Comparison of ENCODE assay signal across 15 cellular contexts in the genomic region with DNA sequence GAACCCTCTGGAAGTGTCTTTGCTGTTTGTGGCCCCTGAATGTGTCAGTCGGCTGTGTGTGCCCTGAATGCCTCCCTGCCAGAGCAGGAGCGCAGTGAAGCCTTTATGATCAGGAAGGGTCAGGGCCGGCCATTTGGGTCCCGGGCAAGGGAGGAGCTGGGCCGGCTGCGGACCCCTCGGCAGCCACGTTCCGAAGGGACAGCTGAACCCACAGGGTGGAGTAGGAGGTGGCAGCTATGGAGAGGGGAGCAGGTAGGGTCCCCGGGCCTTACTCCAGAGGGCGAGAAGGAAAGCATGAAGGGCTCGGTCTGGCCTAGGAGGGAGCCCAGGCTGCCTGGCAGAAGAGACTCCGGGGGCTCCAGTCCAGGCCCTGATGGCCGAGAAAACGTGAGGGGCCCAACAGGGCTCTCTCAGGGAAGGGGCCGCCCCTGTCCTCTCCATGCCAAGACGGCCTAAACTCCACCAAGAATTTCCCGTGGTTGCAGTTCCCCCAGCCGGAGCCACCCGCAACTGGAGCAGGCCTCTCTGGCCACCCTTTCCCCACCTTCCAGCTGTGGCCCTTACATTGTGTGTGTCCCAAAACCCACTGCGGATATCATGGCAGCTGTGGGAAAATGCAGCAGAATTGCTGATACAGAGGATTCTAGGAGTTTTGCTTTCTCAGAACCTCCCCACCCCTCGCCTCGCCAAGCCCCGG.
DNase-seq lines count a peak whose midpoint lies in the region; ATAC-seq and TF ChIP-seq lines count a peak whose summit lies in the region.
"Had no signal": no experiment of that assay in that cellular context is flagged by ENCODE, and none has a peak within 500 bp of the region (broad histone marks: within the 10 kb centered on the region; RNA-seq: fewer than 3 reads in every experiment).

No MANE protein-coding gene starts in this region.

- H3K27me3 Mint-ChIP-seq in CD4-positive, alpha-beta T cell: no peaks in the 10 kb centered on the region
- H3K27me3 Mint-ChIP-seq: brain; dendritic cell treated with granulocyte-macrophage colony-stimulating factor and Interleukin-4, amounts not matched to agents 40 ng/mL and 50 ng/mL, for 4 days had no signal

- H3K4me1 Mint-ChIP-seq in CD4-positive, alpha-beta T cell (ENCODE audit: low read depth): no peaks in the 10 kb centered on the region

- H3K9me3 Mint-ChIP-seq in CD4-positive, alpha-beta T cell: no peaks in the 10 kb centered on the region
- H3K9me3 Mint-ChIP-seq: activated naive CD4-positive, alpha-beta T cell treated with anti-CD3 and anti-CD28 coated beads for 36 hours; dendritic cell treated with granulocyte-macrophage colony-stimulating factor and Interleukin-4, amounts not matched to agents 40 ng/mL and 50 ng/mL, for 4 days; nephron had no signal

- no peaks in the 10 kb centered on the region for H3K79me2 ChIP-seq in Loucy (ENCODE audit: insufficient read depth, low read length)

- H3K36me3 Mint-ChIP-seq in CD4-positive, alpha-beta T cell (ENCODE audit: low read depth): no peaks in the 10 kb centered on the region
- H3K36me3 Mint-ChIP-seq: brain had no signal

- no peaks in the 10 kb centered on the region for H4K20me1 ChIP-seq in Loucy (ENCODE audit: insufficient read depth, low read length, poor library complexity, severe bottlenecking)

- H3K9me2 ChIP-seq in Loucy (replicated peaks; ENCODE audit: low read depth, low read length): no peaks in the 10 kb centered on the region

- ATAC-seq in GM18498 (IDR thresholded peaks at IDR 0.05; ENCODE audit: unreplicated experiment) (peak; percentile 19), GM21723 (IDR thresholded peaks at IDR 0.05; ENCODE audit: unreplicated experiment) (peak; percentile 34), left lung (peak; percentile 15), body of pancreas (no peak)
- no peak for ATAC-seq in CD4-positive, alpha-beta T cell (ENCODE audit: poor library complexity)

- POLR2A ChIA-PET in CD4-positive, alpha-beta T cell (lab: Charles Lee): interaction anchor here (1.2 kb wide), 1 partner anchor 182 kb away, joined by 4 read pairs; no protein-coding TSS in a partner anchor

- TF ChIP-seq POLR2A in body of pancreas (IDR thresholded peaks at IDR 0.05): no peak

- H3K27ac Mint-ChIP-seq in CD4-positive, alpha-beta T cell: no peak overlapping the region
- H3K27ac Mint-ChIP-seq: activated naive CD4-positive, alpha-beta T cell treated with anti-CD3 and anti-CD28 coated beads for 36 hours; dendritic cell treated with granulocyte-macrophage colony-stimulating factor and Interleukin-4, amounts not matched to agents 40 ng/mL and 50 ng/mL, for 4 days had no signal

- H2AFZ ChIP-seq in Loucy (ENCODE audit: low read length): 0 out of 2 replicates have a peak overlapping the region, but pooled peaks have one; percentile 49

- intact Hi-C loops in left lung (cut with DNase I) (no loop called here), body of pancreas (cut with DNase I) (no loop called here)
- intact Hi-C loops in CD4-positive, alpha-beta T cell (cut with DNase I, micrococcal nuclease): loop anchor here (2.0 to 5.0 kb wide), 5 partner anchors 231 to 791 kb away; no protein-coding TSS in a partner anchor

- H3K4me3 Mint-ChIP-seq in CD4-positive, alpha-beta T cell: no peak overlapping the region
- H3K4me3 Mint-ChIP-seq: activated naive CD4-positive, alpha-beta T cell treated with anti-CD3 and anti-CD28 coated beads for 36 hours; dendritic cell treated with granulocyte-macrophage colony-stimulating factor and Interleukin-4, amounts not matched to agents 40 ng/mL and 50 ng/mL, for 4 days had no signal

- H3K4me3 ChIP-seq in Loucy (ENCODE audit: low read length, poor library complexity, severe bottlenecking) (no peak overlapping the region), left lung (no peak overlapping the region), body of pancreas (no peak overlapping the region)
- H3K4me3 ChIP-seq: esophagus muscularis mucosa, lung had no signal

- no peak overlapping the region for H3K9ac ChIP-seq in Loucy (ENCODE audit: low read depth, low read length, poor library complexity, severe bottlenecking)

- no peak overlapping the region for H3K27ac ChIP-seq in left lung
- H3K27ac ChIP-seq in CD4-positive, alpha-beta T cell (ENCODE audit: low read depth, low read length): no peak overlapping the region
- H3K27ac ChIP-seq in body of pancreas: no peak overlapping the region
- H3K27ac ChIP-seq: esophagus muscularis mucosa had no signal

- no peaks in the 10 kb centered on the region for H3F3A ChIP-seq in Loucy (ENCODE audit: low read depth)

- no peak for DNase-seq in left lung
- DNase-seq in CD4-positive, alpha-beta T cell: no peak
- no peak for DNase-seq in GOT3 (lab: John Stamatoyannopoulos, UW)
- no peak for DNase-seq in body of pancreas
- DNase-seq in SIG-M5 (lab: John Stamatoyannopoulos, UW): no peak
- DNase-seq: activated CD4-positive, CD25-positive, alpha-beta regulatory T cell had no signal

- H3K9me3 ChIP-seq in Loucy (ENCODE audit: insufficient read depth, low read depth, low read length) (no peaks in the 10 kb centered on the region), left lung (no peaks in the 10 kb centered on the region), body of pancreas (no peaks in the 10 kb centered on the region)
- H3K9me3 ChIP-seq in CD4-positive, alpha-beta T cell (ENCODE audit: control insufficient read depth, low read length): no peaks in the 10 kb centered on the region
- H3K9me3 ChIP-seq: esophagus muscularis mucosa had no signal

- no peaks in the 10 kb centered on the region for H3K4me1 ChIP-seq in Loucy (ENCODE audit: insufficient read depth, low read length, poor library complexity, severe bottlenecking)
- H3K4me1 ChIP-seq in left lung: no peaks in the 10 kb centered on the region
- no peaks in the 10 kb centered on the region for H3K4me1 ChIP-seq in body of pancreas

- 42 to 60% methylated on average over 2 to 16 of the region's 24 CpGs for WGBS in body of pancreas, 2 donors

- CTCF ChIA-PET in CD4-positive, alpha-beta T cell (lab: Charles Lee): interaction anchor here (1.0 to 1.8 kb wide), 5 partner anchors 8 to 751 kb away, joined by 3 to 10 read pairs (median 3); partner anchors contain the start of gene RAP2C

- H3K27me3 ChIP-seq in Loucy (ENCODE audit: insufficient read depth, low read length, poor library complexity, severe bottlenecking) (no peaks in the 10 kb centered on the region), left lung (peaks cover 0 to 17% of the 10 kb centered on the region in 2 donors), body of pancreas (no peaks in the 10 kb centered on the region)
- no peaks in the 10 kb centered on the region for H3K27me3 ChIP-seq in CD4-positive, alpha-beta T cell (ENCODE audit: control insufficient read depth, insufficient read depth, low read length)
- H3K27me3 ChIP-seq: esophagus muscularis mucosa had no signal

- H3K4me2 ChIP-seq in Loucy (ENCODE audit: low read depth, low read length, poor library complexity, severe bottlenecking): peak overlapping the region; percentile 11

- H3K36me3 ChIP-seq in Loucy (ENCODE audit: insufficient read depth, low read length) (no peaks in the 10 kb centered on the region), left lung (no peaks in the 10 kb centered on the region), body of pancreas (replicated peaks in 1 of 2; ENCODE audit: insufficient read depth in 1 of 2, low read depth in 2 of 2) (no peaks in the 10 kb centered on the region)
- H3K36me3 ChIP-seq: esophagus muscularis mucosa had no signal

- TF ChIP-seq CTCF in Loucy (conservative IDR thresholded peaks at IDR 0.05; ENCODE audit: low read length) (no peak), left lung (IDR thresholded peaks at IDR 0.05) (no peak), body of pancreas (IDR thresholded peaks at IDR 0.05) (no peak)
- TF ChIP-seq CTCF in CD4-positive, alpha-beta T cell (IDR thresholded peaks at IDR 0.05): no peak

Comparison
In these comparisons a context has a peak if more than half of its experiments do, and no peak if none do; other contexts are left out.
1. ATAC-seq: peak in GM18498 (single experiment), GM21723 (single experiment) and left lung (single experiment); none in CD4-positive, alpha-beta T cell (single experiment) and body of pancreas (single experiment).
2. intact Hi-C loops: an anchor here in CD4-positive, alpha-beta T cell (2.0 to 5.0 kb wide); none called in left lung and body of pancreas.